In genomic region chr5:42591026-42591425, GRCh38 we compare ENCODE assay signal across 13 cellular contexts.
A peak's percentile ranks its signal among the peaks of the same experiment; 100 is the strongest.
DNase-seq lines count a peak whose midpoint lies in the region; ATAC-seq and TF ChIP-seq lines count a peak whose summit lies in the region.
"Had no signal": no experiment of that assay in that cellular context is flagged by ENCODE, and none has a peak within 500 bp of the region (broad histone marks: within the 10 kb centered on the region; RNA-seq: fewer than 3 reads in every experiment).

No MANE protein-coding gene starts in this region.

- H3K27me3 Mint-ChIP-seq in immature natural killer cell (ENCODE audit: low read depth in 3 of 3): peaks cover 0 to 4% (median 2%) of the 10 kb centered on the region in 3 donors

- H3K4me1 ChIP-seq in sigmoid colon (peaks cover 0 to 52% (median 42%) of the 10 kb centered on the region in 4 donors), esophagus squamous epithelium (peaks cover 8 to 44% (median 17%) of the 10 kb centered on the region in 3 donors)

- 6 to 9% methylated on average over 7 of the region's 7 CpGs for WGBS in sigmoid colon, 2 donors
- WGBS in esophagus squamous epithelium, 2 donors: 2 to 13% methylated on average over 7 of the region's 7 CpGs

- H3K27ac ChIP-seq in sigmoid colon (peak overlapping the region in 3 of 4 donors; percentile 22 to 58 (median 55)), esophagus squamous epithelium (peak overlapping the region in 2 of 4 donors; percentile 26 to 52)

- H3K36me3 Mint-ChIP-seq in immature natural killer cell: no peaks in the 10 kb centered on the region

- H3K27me3 ChIP-seq in sigmoid colon (no peaks in the 10 kb centered on the region), esophagus squamous epithelium (no peaks in the 10 kb centered on the region)

- H3K9me3 Mint-ChIP-seq in immature natural killer cell: no peaks in the 10 kb centered on the region
- H3K9me3 Mint-ChIP-seq: activated CD4-positive, alpha-beta T cell treated with anti-CD3 and anti-CD28 coated beads, Interleukin-2, amount 10 ng/mL, durations not matched to agents 7 days and 5 days had no signal

- no peak for TF ChIP-seq EP300 in sigmoid colon (IDR thresholded peaks at IDR 0.05)

- no peak overlapping the region for H3K27ac Mint-ChIP-seq in immature natural killer cell
- H3K27ac Mint-ChIP-seq: activated CD4-positive, alpha-beta T cell treated with anti-CD3 and anti-CD28 coated beads, Interleukin-2, amount 10 ng/mL, durations not matched to agents 7 days and 5 days had no signal

- no peaks in the 10 kb centered on the region for H3K4me1 Mint-ChIP-seq in immature natural killer cell
- H3K4me1 Mint-ChIP-seq: activated CD4-positive, alpha-beta T cell treated with anti-CD3 and anti-CD28 coated beads, Interleukin-2, amount 10 ng/mL, durations not matched to agents 7 days and 5 days had no signal

- ATAC-seq in GM18868 (IDR thresholded peaks at IDR 0.05; ENCODE audit: unreplicated experiment): peak; percentile 34
- ATAC-seq in esophagus mucosa: peak; percentile 80
- peak; percentile 32 for ATAC-seq in left lobe of liver
- ATAC-seq in HG03108 (IDR thresholded peaks at IDR 0.05; ENCODE audit: unreplicated experiment): no peak

- intact Hi-C loops in sigmoid colon (cut with DNase I): no loop called here
- intact Hi-C loops in esophagus squamous epithelium (cut with DNase I): no loop called here
- intact Hi-C loops in posterior vena cava (cut with DNase I): no loop called here

- no peaks in the 10 kb centered on the region for H3K36me3 ChIP-seq in sigmoid colon
- H3K36me3 ChIP-seq in esophagus squamous epithelium: no peaks in the 10 kb centered on the region

- DNase-seq in left lobe of liver (ENCODE audit: low spot score): no peak
- peak; percentile 69 for DNase-seq in sigmoid colon
- no peak for DNase-seq in esophagus squamous epithelium (lab: John Stamatoyannopoulos, UW)
- DNase-seq in posterior vena cava (ENCODE audit: low spot score): no peak
- no peak for DNase-seq in immature natural killer cell
- DNase-seq: activated CD4-positive, alpha-beta T cell treated with anti-CD3 and anti-CD28 coated beads, Interleukin-2, amount 10 ng/mL, durations not matched to agents 7 days and 5 days; activated effector memory CD4-positive, alpha-beta T cell treated with anti-CD3 and anti-CD28 coated beads, Interleukin-2, amount 50 U/mL, for 16 hours; central memory CD4-positive, alpha-beta T cell; NCI-H146; NK-92 treated with Interleukin-12 subunit alpha and Interleukin-12 subunit beta, amount 100 ng/mL, for 24 hours had no signal

- TF ChIP-seq POLR2A in sigmoid colon (IDR thresholded peaks at IDR 0.05) (no peak), esophagus squamous epithelium (IDR thresholded peaks at IDR 0.05) (no peak)

- no peak overlapping the region for H3K4me3 Mint-ChIP-seq in immature natural killer cell
- H3K4me3 Mint-ChIP-seq: activated CD4-positive, alpha-beta T cell treated with anti-CD3 and anti-CD28 coated beads, Interleukin-2, amount 10 ng/mL, durations not matched to agents 7 days and 5 days had no signal

- H3K9me3 ChIP-seq in sigmoid colon (no peaks in the 10 kb centered on the region), esophagus squamous epithelium (no peaks in the 10 kb centered on the region)

- TF ChIP-seq CTCF in sigmoid colon (IDR thresholded peaks at IDR 0.05) (no peak), esophagus squamous epithelium (IDR thresholded peaks at IDR 0.05) (no peak)

- peak overlapping the region in 1 of 4 donors; percentile 10 for H3K4me3 ChIP-seq in sigmoid colon
- H3K4me3 ChIP-seq in esophagus squamous epithelium: peak overlapping the region in 1 of 4 donors; percentile 13
